In genomic region chr15:34673241-34673640, GRCh38 we compare ENCODE assay signal across 10 cellular contexts.
"Had no signal": no experiment of that assay in that cellular context is flagged by ENCODE, and none has a peak within 500 bp of the region (broad histone marks: within the 10 kb centered on the region; RNA-seq: fewer than 3 reads in every experiment).

No MANE protein-coding gene starts in this region.

- DNase-seq: GM23248, GOT3, H7, HCEC 1CT, HFFc6 had no signal

- H3K9me3 ChIP-seq: HAP-1 had no signal

- H3K4me3 Mint-ChIP-seq: GM23338, HFFc6 had no signal

- H3K4me1 Mint-ChIP-seq: GM23338 had no signal

- H3K27ac Mint-ChIP-seq: GM23338, HFFc6 had no signal

- H3K9ac ChIP-seq: GM23248 had no signal

- H3K27ac ChIP-seq: GM23248 had no signal

- H3K4me1 ChIP-seq: HAP-1 had no signal

- H2AFZ ChIP-seq: GM23248, GM23338 had no signal

- H3K9me3 Mint-ChIP-seq: GM23338, HFFc6 had no signal

- H3K4me3 ChIP-seq: GM23248, GM23338, HAP-1 had no signal

- H3K36me3 ChIP-seq: HAP-1 had no signal

- H3K4me2 ChIP-seq: GM23338 had no signal

- FAIRE-seq: H1, H54 had no signal

- ATAC-seq: GM23338, HCT116 had no signal
